In the genomic region with DNA sequence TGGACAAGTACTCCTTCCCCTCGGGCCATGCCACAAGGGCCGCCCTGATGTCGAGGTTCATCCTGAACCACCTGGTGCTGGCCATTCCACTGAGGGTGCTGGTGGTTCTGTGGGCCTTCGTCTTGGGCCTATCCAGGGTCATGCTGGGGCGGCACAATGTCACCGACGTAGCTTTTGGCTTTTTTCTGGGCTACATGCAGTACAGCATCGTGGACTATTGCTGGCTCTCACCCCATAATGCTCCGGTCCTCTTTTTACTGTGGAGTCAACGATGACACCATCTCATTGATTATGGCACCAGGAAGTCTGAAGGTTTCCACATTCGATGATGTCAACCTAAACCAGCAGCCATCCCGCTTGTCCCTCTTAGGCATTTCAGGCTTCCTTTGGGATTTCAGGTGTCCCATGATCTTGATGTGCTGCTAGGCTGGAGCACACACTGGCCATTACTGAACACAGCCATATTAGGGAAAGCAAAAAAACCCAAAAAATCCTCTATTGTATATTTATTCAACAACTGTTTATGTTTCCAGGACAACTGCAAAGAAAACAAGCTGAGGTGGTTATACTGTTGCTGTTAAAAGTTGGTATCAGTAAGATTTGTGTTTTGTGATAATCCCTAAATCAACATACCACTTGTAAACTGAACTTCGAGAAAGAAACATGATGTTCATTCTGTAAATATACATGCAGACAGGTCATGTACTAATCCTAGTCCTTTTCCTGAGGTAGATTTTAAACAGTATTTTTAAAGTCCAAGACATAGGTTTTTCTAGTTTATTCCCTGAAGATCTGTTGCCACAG, we compare ENCODE assay signal across 8 cellular contexts. TPM values are rescaled to one million over a fixed set of nuclear protein-coding genes. Genes with fewer than 3 reads are reported as not detected.
DNase-seq lines count a peak whose midpoint lies in the region; ATAC-seq and TF ChIP-seq lines count a peak whose summit lies in the region.

No MANE protein-coding gene starts in this region.

- ATAC-seq in left lung (no peak), GM18867 (IDR thresholded peaks at IDR 0.05; ENCODE audit: unreplicated experiment) (no peak)

- H3K4me3 ChIP-seq in HUES6 (ENCODE audit: low read depth, low read length) (peak overlapping the region; percentile 80), left lung (peak overlapping the region; percentile 78 to 79), tibial artery (peak overlapping the region; percentile 83 to 89)

- H3K27ac ChIP-seq in HUES6 (ENCODE audit: low read depth, low read length) (no peak overlapping the region), angular gyrus (ENCODE audit: low read depth, low read length) (peak overlapping the region; percentile 76), left lung (peak overlapping the region; percentile 84 to 87), tibial artery (peak overlapping the region; percentile 81 to 89)

- no peak for TF ChIP-seq CTCF in left lung (IDR thresholded peaks at IDR 0.05)
- TF ChIP-seq CTCF in tibial artery (IDR thresholded peaks at IDR 0.05) = no peak

- H3K4me1 ChIP-seq in HUES6 (ENCODE audit: control insufficient read depth, insufficient read depth, low read length) (peaks cover 32% of the 10 kb centered on the region), left lung (peaks cover 13 to 56% of the 10 kb centered on the region in 2 donors), tibial artery (peaks cover 0 to 47% (median 28%) of the 10 kb centered on the region in 4 donors)

- H3K27me3 ChIP-seq in HUES6 (ENCODE audit: control insufficient read depth, insufficient read depth, low read length) = peaks cover 6% of the 10 kb centered on the region; the same call in 1 of the 2 replicates
- H3K27me3 ChIP-seq in left lung = peaks cover 0 to 4% of the 10 kb centered on the region in 2 donors
- H3K27me3 ChIP-seq in tibial artery = no peaks in the 10 kb centered on the region

- peak overlapping the region; percentile 51 for H3K9ac ChIP-seq in HUES6 (ENCODE audit: low read length)

- H3K36me3 ChIP-seq in HUES6 (ENCODE audit: control insufficient read depth, insufficient read depth, low read length) (no peaks in the 10 kb centered on the region), left lung (no peaks in the 10 kb centered on the region), tibial artery (no peaks in the 10 kb centered on the region)

- intact Hi-C loops in left lung (cut with DNase I) (no loop called here), tibial artery (cut with DNase I; ENCODE audit: low total_unique reads) (loop anchor here (5.0 to 10.0 kb wide), 3 partner anchors 79 to 782 kb away; partner anchors contain the start of gene AK3)

- peak; percentile 54 for DNase-seq in DMS153 treated with DMSO at 0.1 percent for 48 hours (lab: John Stamatoyannopoulos, UW; ENCODE audit: unreplicated experiment)
- no peak for DNase-seq in left lung
- no peak for DNase-seq in tibial artery
- no peak for DNase-seq in NOMO-1 (lab: John Stamatoyannopoulos, UW; ENCODE audit: unreplicated experiment in 2 of 2)
- DNase-seq in GOT3 (lab: John Stamatoyannopoulos, UW) = no peak

- no peaks in the 10 kb centered on the region for H3K9me3 ChIP-seq in HUES6 (ENCODE audit: control insufficient read depth, insufficient read depth, low read depth, low read length)
- H3K9me3 ChIP-seq in left lung = no peaks in the 10 kb centered on the region
- H3K9me3 ChIP-seq in tibial artery = no peaks in the 10 kb centered on the region

RNA-seq across cellular contexts. Expression of gene PLPP6, which starts 1.1 kb away (rescaled TPM):
- total RNA-seq in left lung = 1 to 10 TPM; 5.7 to 6.3 TPM

RNA-seq across cellular contexts. Expression of gene SPATA6L, which starts 3.1 kb away (rescaled TPM):
- 10 to 100 TPM in 1 of 2 donors, 1 to 10 TPM in 1; 9.4 to 10.1 TPM for total RNA-seq in left lung

RNA-seq across cellular contexts. Expression of gene CDC37L1, which starts 16.2 kb away (rescaled TPM):
- total RNA-seq in left lung = 10 to 100 TPM; 14.5 to 16.4 TPM
